Comparison of ENCODE assay signal across 8 cellular contexts in the genomic region with DNA sequence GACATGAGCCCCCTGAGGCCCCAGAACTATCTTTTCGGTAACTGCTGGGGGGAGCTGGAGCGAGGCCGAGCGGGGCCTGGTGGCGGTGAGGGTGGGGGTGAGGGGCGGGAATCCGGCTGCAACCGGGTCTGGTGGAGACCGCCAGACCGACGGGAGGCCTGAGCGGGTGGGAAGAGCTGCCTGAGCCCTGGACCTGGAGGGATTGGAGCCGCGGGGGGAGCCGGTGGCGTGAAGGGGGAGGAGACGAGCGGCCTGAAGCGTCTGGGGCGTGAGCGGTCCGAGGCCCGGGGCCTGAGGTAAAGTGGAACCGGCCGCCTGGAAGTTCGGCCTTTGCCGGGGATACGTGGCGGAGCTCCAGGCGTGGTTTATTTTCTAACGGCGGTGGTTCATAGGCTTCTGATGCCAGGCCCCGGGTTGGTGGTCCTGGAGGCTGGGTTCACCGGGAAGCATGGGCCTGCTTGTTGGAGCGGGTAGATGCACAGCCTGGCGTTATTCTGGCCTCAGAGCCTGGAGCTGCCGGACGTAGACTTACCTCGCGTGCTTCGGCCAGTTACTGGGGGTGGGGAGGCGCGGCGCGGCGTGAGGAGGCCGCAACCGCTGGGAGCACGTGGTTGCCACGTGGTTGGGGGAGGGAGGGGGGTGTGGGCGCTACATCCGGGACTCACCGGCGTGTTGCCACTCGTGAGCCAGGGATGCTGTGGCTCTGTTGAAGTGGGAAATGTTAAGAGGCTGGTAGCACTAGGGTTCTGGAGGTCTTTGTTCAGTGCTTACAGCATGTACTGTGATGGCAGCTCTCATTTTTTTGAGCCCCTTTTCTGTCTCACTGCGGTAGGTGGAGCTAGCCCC. TPM values are rescaled to one million over a fixed set of nuclear protein-coding genes. Genes with fewer than 3 reads are reported as not detected.
DNase-seq lines count a peak whose midpoint lies in the region; ATAC-seq, FAIRE-seq and TF ChIP-seq lines count a peak whose summit lies in the region.

No MANE protein-coding gene starts in this region.

- DNase-seq in NCI-H146 (lab: John Stamatoyannopoulos, UW) (peak; percentile 61), NCI-H146 treated with DMSO at 0.1 percent for 48 hours (lab: John Stamatoyannopoulos, UW; ENCODE audit: unreplicated experiment) (no peak), NCI-H1930 (lab: John Stamatoyannopoulos, UW) (peak; percentile 19), kidney (peak; percentile 94)
- DNase-seq in activated CD4-positive, CD25-positive, alpha-beta regulatory T cell treated with anti-CD3 and anti-CD28 coated beads, Interleukin-2, amount 50 U/mL, for 16 hours (ENCODE audit: low read depth, low spot score), result peak; percentile 63
- peak; percentile 73 for DNase-seq in central memory CD4-positive, alpha-beta T cell
- DNase-seq in stimulated activated CD4-positive, alpha-beta T cell treated with anti-CD3 and anti-CD28 coated beads, Interleukin-15, amount 100 ng/mL, for 24 hours, result peak; percentile 89

- no peaks in the 10 kb centered on the region for H3K9me3 ChIP-seq in kidney (ENCODE audit: control insufficient read depth in 1 of 2, low read length in 2 of 2)

- intact Hi-C loops in kidney (cut with DNase I), result no loop called here

- peak overlapping the region; percentile 72 to 85 for H3K27ac ChIP-seq in kidney (ENCODE audit: low read depth in 2 of 2, low read length in 2 of 2)

- H3K4me3 ChIP-seq in kidney (ENCODE audit: low read length in 2 of 2), result peak overlapping the region; percentile 81 to 92

- peaks cover 7 to 29% of the 10 kb centered on the region in 2 donors for H3K36me3 ChIP-seq in kidney (ENCODE audit: control insufficient read depth in 1 of 2, insufficient read depth in 2 of 2, low read length in 2 of 2)

- H3K9ac ChIP-seq in kidney (ENCODE audit: low read length in 2 of 2), result peak overlapping the region; percentile 79 to 91

- FAIRE-seq in kidney (lab: Jason Lieb, UNC), result no peak

- TF ChIP-seq CTCF in kidney (IDR thresholded peaks at IDR 0.05; ENCODE audit: borderline replicate concordance, extremely low read depth, insufficient read depth), result no peak

- H3K4me1 ChIP-seq in kidney (ENCODE audit: control insufficient read depth in 1 of 2, insufficient read depth in 1 of 2, low read depth in 1 of 2, low read length in 2 of 2), result peaks cover 9 to 12% of the 10 kb centered on the region in 2 donors

- ATAC-seq in HG02759 (IDR thresholded peaks at IDR 0.05; ENCODE audit: unreplicated experiment), result peak; percentile 44

RNA-seq across cellular contexts. Expression of a gene that starts 0.5 kb away (rescaled TPM):
- total RNA-seq in kidney, result 612 TPM
- 611 TPM for polyA plus RNA-seq in kidney (ENCODE audit: insufficient read depth, low read depth, low replicate concordance)

RNA-seq across cellular contexts. Expression of a gene that starts 31.3 kb away (rescaled TPM):
- total RNA-seq in kidney, result 1.8 TPM
- 0.39 TPM for polyA plus RNA-seq in kidney (ENCODE audit: insufficient read depth, low read depth, low replicate concordance)
